ENCODE assay signal across 19 cellular contexts in the genomic region with DNA sequence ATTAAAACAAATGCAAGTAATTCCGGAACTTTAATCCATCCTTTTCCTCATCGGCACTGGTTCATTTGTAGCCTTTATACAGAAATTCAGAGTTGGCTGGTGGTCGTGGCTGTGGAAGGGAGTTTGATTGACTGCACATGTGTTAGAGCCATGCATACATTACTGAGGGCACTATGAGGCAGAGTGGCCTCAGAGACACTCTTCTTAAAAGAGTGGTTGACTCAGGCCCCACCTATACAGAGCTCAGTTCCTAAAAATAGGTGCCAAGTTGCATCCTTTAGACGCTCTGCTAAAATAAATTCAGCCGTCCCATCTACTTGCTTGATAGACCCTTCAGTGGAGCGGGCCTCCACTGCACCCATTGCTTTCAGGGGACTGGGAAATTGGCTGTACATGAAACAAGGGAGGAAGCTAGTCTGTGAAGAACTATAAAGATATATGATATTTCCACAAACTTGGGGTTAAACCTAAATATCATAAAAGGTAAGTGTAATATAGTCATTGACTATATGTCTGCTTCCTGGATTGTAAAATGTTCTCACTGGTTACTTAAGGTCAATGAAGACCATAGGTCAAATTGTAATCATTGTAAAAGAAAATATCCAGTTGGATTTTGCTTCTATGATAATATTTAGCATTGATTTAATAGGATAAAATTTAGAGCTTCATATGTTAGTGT.
"Had no signal": no experiment of that assay in that cellular context is flagged by ENCODE, and none has a peak within 500 bp of the region (broad histone marks: within the 10 kb centered on the region; RNA-seq: fewer than 3 reads in every experiment).

No MANE protein-coding gene starts in this region.

- H3K27me3 ChIP-seq: gastroesophageal sphincter, stomach, testis, upper lobe of left lung had no signal

- H3K36me3 ChIP-seq: gastroesophageal sphincter, stomach, upper lobe of left lung had no signal

- H3K9me3 ChIP-seq: gastroesophageal sphincter, stomach, testis, upper lobe of left lung had no signal

- H3K4me1 ChIP-seq: testis had no signal

- DNase-seq: activated CD4-positive, alpha-beta T cell treated with anti-CD3 and anti-CD28 coated beads, Interleukin-2, amount 50 U/mL, for 1 hour; activated CD4-positive, CD25-positive, alpha-beta regulatory T cell treated with anti-CD3 and anti-CD28 coated beads, Interleukin-2, amount 50 U/mL, for 72 hours; activated CD8-positive, alpha-beta memory T cell treated with anti-CD3 and anti-CD28 coated beads, Interleukin-2, amount 50 U/mL, for 4 hours; activated naive CD4-positive, alpha-beta T cell treated with anti-CD3 and anti-CD28 coated beads for 36 hours; activated naive CD8-positive, alpha-beta T cell treated with anti-CD3 and anti-CD28 coated beads, Interleukin-2, amount 50 U/mL, for 24 hours; activated T-cell treated with anti-CD3 and anti-CD28 coated beads, Interleukin-2, amount 50 U/mL, for 4 hours; effector CD8-positive, alpha-beta T cell; naive B cell; retina; stimulated activated CD4-positive, alpha-beta T cell treated with anti-CD3 and anti-CD28 coated beads, Interleukin-15, amount 100 ng/mL, for 24 hours; stimulated activated CD4-positive, alpha-beta T cell treated with anti-CD3 and anti-CD28 coated beads, Interleukin-4, amount 100 ng/mL, for 1 hour; stomach; SW 1271; T-helper 2 cell; testis; upper lobe of left lung had no signal

- H3K27ac ChIP-seq: skin epidermis, testis, upper lobe of left lung had no signal

- ATAC-seq: activated naive CD8-positive, alpha-beta T cell treated with anti-CD3 and anti-CD28 coated beads, Interleukin-2, amount 50 U/mL, for 24 hours; activated T-cell treated with anti-CD3 and anti-CD28 coated beads, Interleukin-2, amount 50 U/mL, for 4 hours; esophagus mucosa; gastroesophageal sphincter had no signal

- H3K4me3 ChIP-seq: skin epidermis, stomach, testis, upper lobe of left lung had no signal
